In genomic region chr12:24898185-24898584, GRCh38 we compare ENCODE assay signal across 29 cellular contexts. TPM values are rescaled to one million over a fixed set of nuclear protein-coding genes. Genes with fewer than 3 reads are reported as not detected.
DNase-seq lines count a peak whose midpoint lies in the region; ATAC-seq and TF ChIP-seq lines count a peak whose summit lies in the region.
"Had no signal": no experiment of that assay in that cellular context is flagged by ENCODE, and none has a peak within 500 bp of the region (broad histone marks: within the 10 kb centered on the region; RNA-seq: fewer than 3 reads in every experiment).

No MANE protein-coding gene starts in this region.

- peaks cover 19 to 23% of the 10 kb centered on the region in 2 donors for H3K27me3 Mint-ChIP-seq in natural killer cell treated with Interleukin-12 subunit alpha and Interleukin-12 subunit beta and Interleukin-15 and Interleukin-18, amount 100 ng/mL, for 72 hours

- intact Hi-C loops in left ventricle myocardium superior (cut with micrococcal nuclease) (no loop called here), Right ventricle myocardium inferior (cut with DNase I) (no loop called here)

- peaks cover 3% of the 10 kb centered on the region for H3K9me3 Mint-ChIP-seq in natural killer cell treated with Interleukin-12 subunit alpha and Interleukin-12 subunit beta and Interleukin-15 and Interleukin-18, amount 100 ng/mL, for 72 hours
- H3K9me3 Mint-ChIP-seq: activated T-helper 2 cell treated with anti-CD3 and anti-CD28 coated beads, Interferon-gamma antibody, Interleukin-2, Interleukin-4, amounts not matched to agents 10 μg/mL and 5 μg/mL and 100 μg/mL, durations not matched to agents 14 hours and 24 hours and 36 hours; immature natural killer cell; type B pancreatic cell had no signal

- peak; percentile 9 for ATAC-seq in left ventricle myocardium superior
- no peak for ATAC-seq in Right ventricle myocardium inferior
- no peak for ATAC-seq in natural killer cell treated with Interleukin-12 subunit alpha and Interleukin-12 subunit beta and Interleukin-15 and Interleukin-18, amount 100 ng/mL, for 72 hours
- ATAC-seq: activated CD8-positive, alpha-beta T cell treated with anti-CD3 and anti-CD28 coated beads for 36 hours; left lobe of liver; right cardiac atrium had no signal

- in situ Hi-C loops in brain microvascular endothelial cell (cut with HindIII; ENCODE audit: low pct_ligation_motif_present, low sequenced_read_pairs): no loop called here

- H3K4me1 Mint-ChIP-seq in natural killer cell treated with Interleukin-12 subunit alpha and Interleukin-12 subunit beta and Interleukin-15 and Interleukin-18, amount 100 ng/mL, for 72 hours (ENCODE audit: low read depth in 2 of 2): peaks cover 15 to 25% of the 10 kb centered on the region in 2 donors

- no peaks in the 10 kb centered on the region for H3K36me3 ChIP-seq in brain microvascular endothelial cell (replicated peaks)

- H3K4me3 ChIP-seq in fibroblast of mammary gland (ENCODE audit: control insufficient read depth, low read depth, low read length) (no peak overlapping the region), brain microvascular endothelial cell (ENCODE audit: low read depth, low read length) (no peak overlapping the region)
- H3K4me3 ChIP-seq: HAP-1 had no signal

- peaks cover 11% of the 10 kb centered on the region for H3K36me3 Mint-ChIP-seq in natural killer cell treated with Interleukin-12 subunit alpha and Interleukin-12 subunit beta and Interleukin-15 and Interleukin-18, amount 100 ng/mL, for 72 hours
- H3K36me3 Mint-ChIP-seq: immature natural killer cell had no signal

- DNase-seq in left ventricle myocardium superior (no peak), Right ventricle myocardium inferior (ENCODE audit: missing footprints) (no peak), NOMO-1 treated with DMSO at 0.1 percent for 48 hours (lab: John Stamatoyannopoulos, UW; ENCODE audit: unreplicated experiment) (peak; percentile 51), fibroblast of mammary gland (ENCODE audit: low read depth) (peak; percentile 69), brain microvascular endothelial cell (no peak), NCI-H146 treated with DMSO at 0.1 percent for 48 hours (lab: John Stamatoyannopoulos, UW; ENCODE audit: unreplicated experiment) (no peak)
- DNase-seq in natural killer cell treated with Interleukin-12 subunit alpha and Interleukin-12 subunit beta and Interleukin-15 and Interleukin-18, amount 100 ng/mL, for 72 hours (ENCODE audit: low spot score): no peak
- DNase-seq in central memory CD4-positive, alpha-beta T cell: no peak
- DNase-seq: activated CD4-positive, CD25-positive, alpha-beta regulatory T cell treated with anti-CD3 and anti-CD28 coated beads, Interleukin-2, amount 50 U/mL, for 72 hours; activated CD8-positive, alpha-beta T cell treated with anti-CD3 and anti-CD28 coated beads for 36 hours; activated naive CD8-positive, alpha-beta T cell treated with anti-CD3 and anti-CD28 coated beads for 36 hours; cerebellar nuclear complex; DND-41; hypothalamus; immature natural killer cell; mesenchymal stem cell; NCI-H1048; NCI-H187 treated with DMSO at 0.1 percent for 48 hours; NCI-H524; NK-92 treated with Interleukin-12 subunit alpha and Interleukin-12 subunit beta, amount 100 ng/mL, for 24 hours; posterior cingulate gyrus; right cardiac atrium; stimulated activated CD4-positive, alpha-beta T cell treated with anti-CD3 and anti-CD28 coated beads, Interleukin-4, amount 100 ng/mL, for 1 hour; T-helper 1 cell had no signal

- TF ChIP-seq CTCF in fibroblast of mammary gland (conservative IDR thresholded peaks at IDR 0.05; ENCODE audit: control insufficient read depth, insufficient read depth, low read depth, low read length) (no peak), brain microvascular endothelial cell (IDR thresholded peaks at IDR 0.05; ENCODE audit: low read depth, low read length, missing control alignments) (no peak)

- no peak overlapping the region for H3K4me3 Mint-ChIP-seq in natural killer cell treated with Interleukin-12 subunit alpha and Interleukin-12 subunit beta and Interleukin-15 and Interleukin-18, amount 100 ng/mL, for 72 hours
- H3K4me3 Mint-ChIP-seq: activated CD8-positive, alpha-beta T cell treated with anti-CD3 and anti-CD28 coated beads for 36 hours; activated naive CD8-positive, alpha-beta T cell treated with anti-CD3 and anti-CD28 coated beads for 36 hours; immature natural killer cell had no signal

- no peak overlapping the region for H3K27ac Mint-ChIP-seq in natural killer cell treated with Interleukin-12 subunit alpha and Interleukin-12 subunit beta and Interleukin-15 and Interleukin-18, amount 100 ng/mL, for 72 hours
- H3K27ac Mint-ChIP-seq: activated CD8-positive, alpha-beta T cell treated with anti-CD3 and anti-CD28 coated beads for 36 hours; activated naive CD8-positive, alpha-beta T cell treated with anti-CD3 and anti-CD28 coated beads for 36 hours; activated T-helper 2 cell treated with anti-CD3 and anti-CD28 coated beads, Interferon-gamma antibody, Interleukin-2, Interleukin-4, amounts not matched to agents 10 μg/mL and 5 μg/mL and 100 μg/mL, durations not matched to agents 14 hours and 24 hours and 36 hours; immature natural killer cell; type B pancreatic cell had no signal

- H3K27me3 ChIP-seq in brain microvascular endothelial cell (replicated peaks): no peaks in the 10 kb centered on the region

- no peak overlapping the region for H3K27ac ChIP-seq in brain microvascular endothelial cell
- H3K27ac ChIP-seq: KMS-11 had no signal

RNA-seq across cellular contexts. Expression of gene BCAT1, which starts 50.7 kb away (rescaled TPM):
- total RNA-seq in left ventricle myocardium superior (4.1 TPM), Right ventricle myocardium inferior (5.8 TPM)
- total RNA-seq in natural killer cell treated with Interleukin-12 subunit alpha and Interleukin-12 subunit beta and Interleukin-15 and Interleukin-18, amount 100 ng/mL, for 72 hours: 10 to 100 TPM; 14.5 to 49.4 TPM

Comparison
In these comparisons a context has a peak if more than half of its experiments do, and no peak if none do; other contexts are left out.
1. DNase-seq: peak in NOMO-1 treated with DMSO at 0.1 percent for 48 hours (single experiment) and fibroblast of mammary gland (single experiment); none in left ventricle myocardium superior (single experiment), Right ventricle myocardium inferior (single experiment), natural killer cell treated with Interleukin-12 subunit alpha and Interleukin-12 subunit beta and Interleukin-15 and Interleukin-18, amount 100 ng/mL, for 72 hours (single experiment), brain microvascular endothelial cell (single experiment), central memory CD4-positive, alpha-beta T cell (single experiment) and NCI-H146 treated with DMSO at 0.1 percent for 48 hours (single experiment).